ENCODE assay signal across 8 cellular contexts in genomic region chr17:46922487-46922803, GRCh38. TPM values are rescaled to one million over a fixed set of nuclear protein-coding genes. Genes with fewer than 3 reads are reported as not detected.
DNase-seq lines count a peak whose midpoint lies in the region; ATAC-seq and TF ChIP-seq lines count a peak whose summit lies in the region.

No MANE protein-coding gene starts in this region.

- peaks cover 18% of the 10 kb centered on the region for H3K27me3 Mint-ChIP-seq in endodermal cell (ENCODE audit: insufficient read depth)
- no peaks in the 10 kb centered on the region for H3K27me3 Mint-ChIP-seq in nephron (ENCODE audit: low read depth)

- H3K27ac Mint-ChIP-seq in endodermal cell = peak overlapping the region; percentile 100
- H3K27ac Mint-ChIP-seq in nephron = peak overlapping the region; percentile 100

- peak overlapping the region; percentile 85 for H2AFZ ChIP-seq in OCI-LY1 (ENCODE audit: low read length)

- no peak for DNase-seq in BJ (ENCODE audit: low read depth)
- no peak for DNase-seq in endodermal cell
- no peak for DNase-seq in NCI-H1694 (lab: John Stamatoyannopoulos, UW)
- no peak for DNase-seq in kidney tubule cell (ENCODE audit: low spot score)

- CTCF ChIA-PET in BJ (lab: Yijun Ruan, JAX) = no interaction called here

- no peaks in the 10 kb centered on the region for H3K9me2 ChIP-seq in OCI-LY1 (ENCODE audit: low read depth, low read length)

- peak overlapping the region; percentile 86 for H3K9ac ChIP-seq in OCI-LY1 (ENCODE audit: low read length)
- H3K9ac ChIP-seq in endodermal cell (ENCODE audit: extremely low read depth, low read length, poor library complexity, severe bottlenecking) = peak overlapping the region; percentile 96

- no peaks in the 10 kb centered on the region for H3F3A ChIP-seq in OCI-LY1 (ENCODE audit: insufficient read depth, low read length)

- no peaks in the 10 kb centered on the region for H4K20me1 ChIP-seq in OCI-LY1 (ENCODE audit: insufficient read depth, low read length)

- H3K4me2 ChIP-seq in OCI-LY1 (ENCODE audit: low read length) = peak overlapping the region; percentile 88

- WGBS in endodermal cell (ENCODE audit: insufficient coverage in 1 of 2, insufficient read length in 1 of 2), 2 experiments = 0% methylated on average over 1 to 5 of the region's 6 CpGs

- TF ChIP-seq CTCF in BJ (IDR thresholded peaks at IDR 0.05; ENCODE audit: insufficient read depth, low read depth, low read length) (no peak), OCI-LY1 (IDR thresholded peaks at IDR 0.05; ENCODE audit: low read length) (no peak), endodermal cell (conservative IDR thresholded peaks at IDR 0.05) (no peak), nephron (IDR thresholded peaks at IDR 0.05; ENCODE audit: unreplicated experiment in 3 of 3) (no peak)

- H3K4me1 Mint-ChIP-seq in endodermal cell (peaks cover 4% of the 10 kb centered on the region), nephron (peaks cover 32% of the 10 kb centered on the region)

- no peaks in the 10 kb centered on the region for H3K9me3 Mint-ChIP-seq in endodermal cell
- H3K9me3 Mint-ChIP-seq in nephron = no peaks in the 10 kb centered on the region

- peaks cover 20% of the 10 kb centered on the region for H3K4me1 ChIP-seq in OCI-LY1 (ENCODE audit: insufficient read depth, low read length, severe bottlenecking)
- H3K4me1 ChIP-seq in endodermal cell (ENCODE audit: control insufficient read depth, insufficient read depth, low read length) = no peaks in the 10 kb centered on the region

- H3K36me3 Mint-ChIP-seq in endodermal cell (ENCODE audit: low read depth) (no peaks in the 10 kb centered on the region), nephron (ENCODE audit: low read depth) (no peaks in the 10 kb centered on the region)

- POLR2A ChIA-PET in BJ (lab: Charles Lee) = no interaction called here

- no peak for ATAC-seq in GM21423 (IDR thresholded peaks at IDR 0.05; ENCODE audit: unreplicated experiment)
- ATAC-seq in HG03442 (IDR thresholded peaks at IDR 0.05; ENCODE audit: unreplicated experiment) = no peak

- H3K27me3 ChIP-seq in BJ (ENCODE audit: control insufficient read depth, insufficient read depth, low read length) (no peaks in the 10 kb centered on the region), OCI-LY1 (ENCODE audit: insufficient read depth, low read length) (no peaks in the 10 kb centered on the region), endodermal cell (ENCODE audit: control insufficient read depth, insufficient read depth, low read length, poor library complexity, severe bottlenecking) (peaks cover 11% of the 10 kb centered on the region)

- peaks cover 43% of the 10 kb centered on the region for H3K79me2 ChIP-seq in OCI-LY1 (ENCODE audit: insufficient read depth, low read length)

- H3K9me3 ChIP-seq in OCI-LY1 (ENCODE audit: low read length) (no peaks in the 10 kb centered on the region), endodermal cell (ENCODE audit: control insufficient read depth, low read length) (no peaks in the 10 kb centered on the region)

- H3K36me3 ChIP-seq in BJ (ENCODE audit: control insufficient read depth, insufficient read depth, low read length) = no peaks in the 10 kb centered on the region; the same call in 1 of the 2 replicates
- no peaks in the 10 kb centered on the region for H3K36me3 ChIP-seq in OCI-LY1 (ENCODE audit: insufficient read depth, low read length)
- H3K36me3 ChIP-seq in endodermal cell (ENCODE audit: control insufficient read depth, insufficient read depth, low read length) = peaks cover 5% of the 10 kb centered on the region

- H3K4me3 Mint-ChIP-seq in endodermal cell (peak overlapping the region; percentile 91), nephron (peak overlapping the region; percentile 86 to 93 (median 92))

- H3K4me3 ChIP-seq in BJ (ENCODE audit: low read depth, low read length) (peak overlapping the region; percentile 90), OCI-LY1 (ENCODE audit: low read depth, low read length, poor library complexity, severe bottlenecking) (peak overlapping the region; percentile 91), endodermal cell (ENCODE audit: low read length) (peak overlapping the region; percentile 99)

- H3K27ac ChIP-seq in OCI-LY1 (ENCODE audit: low read depth, low read length, poor library complexity, severe bottlenecking) = peak overlapping the region; percentile 64
- H3K27ac ChIP-seq in endodermal cell (ENCODE audit: low read depth, low read length) = peak overlapping the region; percentile 100

RNA-seq across cellular contexts. Expression of gene GOSR2, which starts 0.5 kb away (rescaled TPM):
- 72.8 and 82.0 TPM in 2 replicates for polyA plus RNA-seq in BJ (2011; rRNA removed)
- polyA minus RNA-seq in BJ (2011; rRNA and poly(A)+ RNA removed) = 47.1 and 70.7 TPM in 2 replicates
- total RNA-seq in endodermal cell = 10 to 100 TPM; 51.9 to 65.5 TPM
- polyA plus RNA-seq in endodermal cell (2013, experiment 1 of 2) = 39.7 TPM
- 33.5 TPM for polyA plus RNA-seq in endodermal cell (2013, experiment 2 of 2)

RNA-seq across cellular contexts. Expression of gene RPRML, which starts 56.6 kb away (rescaled TPM):
- not detected in 2 replicates for polyA plus RNA-seq in BJ (2011; rRNA removed)
- not detected in 2 replicates for polyA minus RNA-seq in BJ (2011; rRNA and poly(A)+ RNA removed)
- under 1 TPM in 1 of 2 donors, not detected in 1; 0.31 TPM for total RNA-seq in endodermal cell
- polyA plus RNA-seq in endodermal cell (2013, experiment 1 of 2) = 6.1 TPM
- 4.6 TPM for polyA plus RNA-seq in endodermal cell (2013, experiment 2 of 2)
